In the genomic region with DNA sequence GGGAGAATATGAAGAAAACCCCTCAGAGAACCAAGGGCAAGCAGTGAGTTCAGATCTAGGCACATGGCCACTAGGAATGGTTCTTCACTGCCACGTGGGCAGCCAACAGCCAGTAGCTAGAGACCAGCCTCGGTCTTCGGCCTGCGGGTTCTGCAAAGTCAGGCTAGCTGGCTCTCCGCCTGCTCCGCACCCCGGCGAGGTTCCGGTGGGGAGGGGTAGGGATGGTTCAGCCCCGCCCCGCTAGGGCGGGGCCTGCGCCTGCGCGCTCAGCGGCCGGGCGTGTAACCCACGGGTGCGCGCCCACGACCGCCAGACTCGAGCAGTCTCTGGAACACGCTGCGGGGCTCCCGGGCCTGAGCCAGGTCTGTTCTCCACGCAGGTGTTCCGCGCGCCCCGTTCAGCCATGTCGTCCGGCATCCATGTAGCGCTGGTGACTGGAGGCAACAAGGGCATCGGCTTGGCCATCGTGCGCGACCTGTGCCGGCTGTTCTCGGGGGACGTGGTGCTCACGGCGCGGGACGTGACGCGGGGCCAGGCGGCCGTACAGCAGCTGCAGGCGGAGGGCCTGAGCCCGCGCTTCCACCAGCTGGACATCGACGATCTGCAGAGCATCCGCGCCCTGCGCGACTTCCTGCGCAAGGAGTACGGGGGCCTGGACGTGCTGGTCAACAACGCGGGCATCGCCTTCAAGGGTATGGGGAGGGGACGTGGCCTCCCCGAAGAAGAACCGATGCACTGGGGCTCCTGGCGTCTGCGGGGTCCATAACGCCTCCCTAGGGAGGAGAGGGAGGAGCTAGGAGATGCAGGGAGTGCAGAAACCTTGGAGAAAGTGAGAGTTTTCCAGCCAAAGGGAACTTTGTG, we compare ENCODE assay signal across 8 cellular contexts. TPM values are rescaled to one million over a fixed set of nuclear protein-coding genes. Genes with fewer than 3 reads are reported as not detected.
DNase-seq lines count a peak whose midpoint lies in the region; ATAC-seq and TF ChIP-seq lines count a peak whose summit lies in the region.

Gene CBR1, plus strand, starts transcription at position 312 of the 861 bp plus-strand sequence. Its CDS starts 92 bp downstream, at position 404.

- peaks cover 28% of the 10 kb centered on the region for H3K36me3 Mint-ChIP-seq in Caco-2 (ENCODE audit: insufficient read depth, unreplicated experiment)

- TF ChIP-seq POLR2A in esophagus squamous epithelium (IDR thresholded peaks at IDR 0.05): peak in 3 of 4 donors; percentile 68 to 95 (median 93)

- H3K27me3 Mint-ChIP-seq in Caco-2 (ENCODE audit: insufficient read depth, unreplicated experiment): no peaks in the 10 kb centered on the region

- CTCF ChIA-PET in Caco-2 (lab: Charles Lee) (interaction anchor here (0.6 kb wide), 2 partner anchors 1164 to 1540 kb away, joined by 3 read pairs; no protein-coding TSS in a partner anchor), PC-3 (lab: Charles Lee) (interaction anchor here (0.5 kb wide), 1 partner anchor 275 kb away, joined by 6 read pairs; no protein-coding TSS in a partner anchor)

- peak within 1 kb of the TSS; percentile 73 for H3K27ac ChIP-seq in PC-3 (ENCODE audit: low read length)
- peak within 1 kb of the TSS; percentile 92 to 97 (median 94) for H3K27ac ChIP-seq in esophagus squamous epithelium
- H3K27ac ChIP-seq in muscle layer of duodenum (ENCODE audit: low read length): peak within 1 kb of the TSS; percentile 77

- H3K79me2 ChIP-seq in PC-3 (ENCODE audit: low read length): peaks cover 35% of the 10 kb centered on the region

- H2AFZ ChIP-seq in PC-3 (ENCODE audit: low read length): peak within 1 kb of the TSS; percentile 99

- H3K9me3 ChIP-seq in Caco-2 (peaks cover 13% of the 10 kb centered on the region; the same call in 1 of the 2 replicates), PC-3 (ENCODE audit: low read length) (peaks cover 16% of the 10 kb centered on the region), esophagus squamous epithelium (peaks cover 0 to 5% (median 3%) of the 10 kb centered on the region in 3 donors), muscle layer of duodenum (ENCODE audit: control insufficient read depth in 1 of 2, low read length in 2 of 2) (peaks cover 0 to 4% of the 10 kb centered on the region in 2 donors)

- H3K36me3 ChIP-seq in Caco-2 (ENCODE audit: control insufficient read depth, insufficient read depth, low read length) (no peaks in the 10 kb centered on the region), PC-3 (ENCODE audit: low read depth, low read length) (peaks cover 25% of the 10 kb centered on the region), esophagus squamous epithelium (peaks cover 0 to 26% (median 4%) of the 10 kb centered on the region in 3 donors), muscle layer of duodenum (ENCODE audit: control insufficient read depth in 1 of 2, insufficient read depth in 2 of 2, low read length in 2 of 2) (peaks cover 13 to 20% of the 10 kb centered on the region in 2 donors)

- H3K9me3 Mint-ChIP-seq in Caco-2 (ENCODE audit: unreplicated experiment): peaks cover 9% of the 10 kb centered on the region

- peak within 1 kb of the TSS; percentile 86 for H3K9ac ChIP-seq in PC-3 (ENCODE audit: low read length)

- BruUV-seq in Caco-2 (replicated peaks; lab: Mats Ljungman, UMichigan): TSS peak; percentile 52
- BruUV-seq in PC-3 (replicated peaks; lab: Mats Ljungman, UMichigan): TSS peak; percentile 47

- no peaks in the 10 kb centered on the region for H3F3A ChIP-seq in PC-3 (ENCODE audit: low read length, unreplicated experiment)

- POLR2A ChIA-PET in Caco-2 (lab: Charles Lee) (interaction anchor here (2.0 kb wide), 1 partner anchor 10 kb away, joined by 23 read pairs; the partner anchor contains the start of gene SETD4), PC-3 (lab: Charles Lee; ENCODE audit: unreplicated experiment) (interaction anchor here (0.6 to 0.9 kb wide), 4 partner anchors 10 to 1303 kb away, joined by 3 to 4 read pairs (median 3); partner anchors contain the start of gene SETD4)

- peak within 1 kb of the TSS; percentile 93 for H3K4me3 Mint-ChIP-seq in Caco-2 (ENCODE audit: unreplicated experiment)

- DNase-seq in Caco-2 (peak; percentile 89 to 92), HuH-7 (ENCODE audit: low spot score) (peak; percentile 84), PC-3 (peak; percentile 93), activated T-helper 1 cell treated with Interleukin-2 at 50 U/mL for 16 hours (ENCODE audit: low read depth) (peak; percentile 84), esophagus squamous epithelium (lab: John Stamatoyannopoulos, UW) (peak; percentile 59)
- DNase-seq in stimulated activated CD8-positive, alpha-beta memory T cell treated with anti-CD3 and anti-CD28 coated beads, Interleukin-7, amount 100 ng/mL, for 24 hours (ENCODE audit: low read depth): peak; percentile 72

- peak; percentile 95 for ATAC-seq in GM21515 (IDR thresholded peaks at IDR 0.05; ENCODE audit: unreplicated experiment)
- ATAC-seq in PC-3: peak; percentile 91

- no peaks in the 10 kb centered on the region for H3K27me3 ChIP-seq in Caco-2 (replicated peaks; ENCODE audit: control insufficient read depth, insufficient read depth, low read length)
- H3K27me3 ChIP-seq in PC-3 (ENCODE audit: low read length): no peaks in the 10 kb centered on the region
- no peaks in the 10 kb centered on the region for H3K27me3 ChIP-seq in esophagus squamous epithelium
- no peaks in the 10 kb centered on the region for H3K27me3 ChIP-seq in muscle layer of duodenum (ENCODE audit: low read depth, low read length)

- H3K9me2 ChIP-seq in PC-3 (replicated peaks; ENCODE audit: low read length): no peaks in the 10 kb centered on the region

- peaks cover 26% of the 10 kb centered on the region for H3K4me1 Mint-ChIP-seq in Caco-2 (ENCODE audit: low read depth, unreplicated experiment)

- H3K4me1 ChIP-seq in Caco-2 (peaks cover 6% of the 10 kb centered on the region; the same call in 1 of the 2 replicates), PC-3 (ENCODE audit: insufficient read depth, low read length) (peaks cover 29% of the 10 kb centered on the region), esophagus squamous epithelium (peaks cover 3 to 64% (median 28%) of the 10 kb centered on the region in 3 donors), muscle layer of duodenum (ENCODE audit: control insufficient read depth in 1 of 2, insufficient read depth in 2 of 2, low read length in 2 of 2) (peaks cover 16 to 40% of the 10 kb centered on the region in 2 donors)

- intact Hi-C loops in Caco-2 (cut with micrococcal nuclease; ENCODE audit: unreplicated experiment): no loop called here
- intact Hi-C loops in PC-3 (cut with micrococcal nuclease): loop anchor here (10.0 kb wide), 1 partner anchor 135 kb away; no protein-coding TSS in a partner anchor
- intact Hi-C loops in esophagus squamous epithelium (cut with DNase I): no loop called here

- H3K27ac Mint-ChIP-seq in Caco-2 (ENCODE audit: unreplicated experiment): peak within 1 kb of the TSS; percentile 66

- WGBS in esophagus squamous epithelium, 2 donors: 0 to 6% methylated on average over 4 to 7 of the region's 71 CpGs

- H3K4me3 ChIP-seq in Caco-2 (ENCODE audit: low read depth, low read length) (peak within 1 kb of the TSS; percentile 68), PC-3 (ENCODE audit: low read length) (peak within 1 kb of the TSS; percentile 81), esophagus squamous epithelium (peak within 1 kb of the TSS; percentile 78 to 94 (median 89)), muscle layer of duodenum (ENCODE audit: low read depth in 1 of 2, low read length in 2 of 2) (peak within 1 kb of the TSS; percentile 67 to 93)

- H3K4me2 ChIP-seq in PC-3 (ENCODE audit: low read length): peak within 1 kb of the TSS; percentile 98

- TF ChIP-seq CTCF in Caco-2 (IDR thresholded peaks at IDR 0.05; ENCODE audit: insufficient read depth in 1 of 2, low read depth in 1 of 2, low read length in 1 of 2, severe bottlenecking in 1 of 2, unreplicated experiment in 1 of 2) (no peak), PC-3 (conservative IDR thresholded peaks at IDR 0.05; ENCODE audit: low read depth, low read length) (no peak), esophagus squamous epithelium (IDR thresholded peaks at IDR 0.05) (peak in 2 of 6 experiments; percentile 10 to 16)

- no peaks in the 10 kb centered on the region for H4K20me1 ChIP-seq in PC-3 (ENCODE audit: low read length)

RNA-seq across cellular contexts. Expression of gene CBR1, which starts in this region (rescaled TPM):
- total RNA-seq in Caco-2 (2022): 41.1 and 45.0 TPM in 2 replicates
- 297 and 343 TPM in 2 replicates for total RNA-seq in PC-3 (2014; rRNA removed)
- 100 to 1,000 TPM; 320 to 932 (median 584) TPM for total RNA-seq in esophagus squamous epithelium

Comparison
In these comparisons a context has a peak if more than half of its experiments do, and no peak if none do; other contexts are left out.
1. Peak in every context shown above with its lines: DNase-seq, ATAC-seq, H3K4me3 ChIP-seq and H3K27ac ChIP-seq.